In genomic region chr17:66290097-66290722, GRCh38 we compare ENCODE assay signal across 14 cellular contexts. TPM values are rescaled to one million over a fixed set of nuclear protein-coding genes. Genes with fewer than 3 reads are reported as not detected.
A peak's percentile ranks its signal among the peaks of the same experiment; 100 is the strongest.
DNase-seq lines count a peak whose midpoint lies in the region; ATAC-seq and TF ChIP-seq lines count a peak whose summit lies in the region.
"Had no signal": no experiment of that assay in that cellular context is flagged by ENCODE, and none has a peak within 500 bp of the region (broad histone marks: within the 10 kb centered on the region; RNA-seq: fewer than 3 reads in every experiment).

No MANE protein-coding gene starts in this region.

- no peaks in the 10 kb centered on the region for H3K9me3 Mint-ChIP-seq in endodermal cell
- H3K9me3 Mint-ChIP-seq: CD4-positive, CD25-positive, alpha-beta regulatory T cell had no signal

- WGBS in heart right ventricle, 2 donors = 81 to 86% methylated on average over 4 of the region's 4 CpGs
- WGBS in endodermal cell (ENCODE audit: insufficient coverage in 1 of 2, insufficient read length in 1 of 2), 2 experiments = 90 to 95% methylated on average over 4 of the region's 4 CpGs

- H3K36me3 ChIP-seq in heart right ventricle (no peaks in the 10 kb centered on the region), endodermal cell (ENCODE audit: control insufficient read depth, insufficient read depth, low read length) (no peaks in the 10 kb centered on the region), tibial artery (no peaks in the 10 kb centered on the region), MG63 (no peaks in the 10 kb centered on the region)
- H3K36me3 ChIP-seq: neutrophil had no signal

- TF ChIP-seq CTCF in heart right ventricle (IDR thresholded peaks at IDR 0.05) = peak in 6 of 9 donors; percentile 11 to 46 (median 36)
- peak; percentile 42 for TF ChIP-seq CTCF in endodermal cell (conservative IDR thresholded peaks at IDR 0.05)
- TF ChIP-seq CTCF in tibial artery (IDR thresholded peaks at IDR 0.05) = peak; percentile 21

- H3K4me3 Mint-ChIP-seq in endodermal cell = no peak overlapping the region

- peak in 3 of 8 donors; percentile 29 to 73 (median 68) for ATAC-seq in heart right ventricle
- no peak for ATAC-seq in left ventricle myocardium superior
- ATAC-seq in GM21390 (IDR thresholded peaks at IDR 0.05; ENCODE audit: unreplicated experiment) = no peak
- ATAC-seq in GM19452 (IDR thresholded peaks at IDR 0.05; ENCODE audit: unreplicated experiment) = no peak

- H3K4me1 Mint-ChIP-seq in endodermal cell = no peaks in the 10 kb centered on the region

- H3K27ac Mint-ChIP-seq in endodermal cell = no peak overlapping the region
- H3K27ac Mint-ChIP-seq: CD4-positive, CD25-positive, alpha-beta regulatory T cell had no signal

- no peaks in the 10 kb centered on the region for H3K27me3 ChIP-seq in heart right ventricle
- no peaks in the 10 kb centered on the region for H3K27me3 ChIP-seq in endodermal cell (ENCODE audit: control insufficient read depth, insufficient read depth, low read length, poor library complexity, severe bottlenecking)
- no peaks in the 10 kb centered on the region for H3K27me3 ChIP-seq in tibial artery
- no peaks in the 10 kb centered on the region for H3K27me3 ChIP-seq in MG63

- no peaks in the 10 kb centered on the region for H3K36me3 Mint-ChIP-seq in endodermal cell (ENCODE audit: low read depth)
- H3K36me3 Mint-ChIP-seq: CD4-positive, CD25-positive, alpha-beta regulatory T cell had no signal

- H3K9me3 ChIP-seq in heart right ventricle (no peaks in the 10 kb centered on the region), endodermal cell (ENCODE audit: control insufficient read depth, low read length) (no peaks in the 10 kb centered on the region), tibial artery (no peaks in the 10 kb centered on the region), MG63 (no peaks in the 10 kb centered on the region)
- H3K9me3 ChIP-seq: neutrophil had no signal

- H3K27me3 Mint-ChIP-seq in endodermal cell (ENCODE audit: insufficient read depth) = no peaks in the 10 kb centered on the region

- no peak overlapping the region for H3K27ac ChIP-seq in heart right ventricle
- H3K27ac ChIP-seq in endodermal cell (ENCODE audit: low read depth, low read length) = no peak overlapping the region
- no peak overlapping the region for H3K27ac ChIP-seq in tibial artery
- H3K27ac ChIP-seq: KMS-11, neutrophil had no signal

- intact Hi-C loops in heart right ventricle (cut with DNase I) = no loop called here
- intact Hi-C loops in left ventricle myocardium superior (cut with micrococcal nuclease) = no loop called here
- intact Hi-C loops in tibial artery (cut with DNase I; ENCODE audit: low total_unique reads) = no loop called here

- DNase-seq in heart right ventricle (no peak), left ventricle myocardium superior (no peak), NCI-H524 treated with DMSO at 0.1 percent for 48 hours (lab: John Stamatoyannopoulos, UW) (peak; percentile 35), endodermal cell (no peak), tibial artery (no peak), MG63 (no peak)
- DNase-seq: activated effector memory CD4-positive, alpha-beta T cell treated with Interleukin-2 at 50 U/mL for 16 hours; CD4-positive, CD25-positive, alpha-beta regulatory T cell; effector CD4-positive, alpha-beta T cell; stimulated activated CD4-positive, alpha-beta T cell treated with anti-CD3 and anti-CD28 coated beads, Interleukin-4, amount 100 ng/mL, for 24 hours had no signal

- H3K4me1 ChIP-seq in heart right ventricle = no peaks in the 10 kb centered on the region
- no peaks in the 10 kb centered on the region for H3K4me1 ChIP-seq in endodermal cell (ENCODE audit: control insufficient read depth, insufficient read depth, low read length)
- no peaks in the 10 kb centered on the region for H3K4me1 ChIP-seq in tibial artery

- no peak overlapping the region for H3K9ac ChIP-seq in endodermal cell (ENCODE audit: extremely low read depth, low read length, poor library complexity, severe bottlenecking)
- H3K9ac ChIP-seq: KMS-11 had no signal

- no peak overlapping the region for H3K4me3 ChIP-seq in heart right ventricle
- H3K4me3 ChIP-seq in endodermal cell (ENCODE audit: low read length) = no peak overlapping the region
- H3K4me3 ChIP-seq in tibial artery = no peak overlapping the region
- H3K4me3 ChIP-seq in MG63 = no peak overlapping the region

RNA-seq across cellular contexts. Expression of gene PRKCA, which starts 12.2 kb away (rescaled TPM):
- 10 to 100 TPM in 7 of 10 donors, 1 to 10 TPM in 3; 4.5 to 27.6 (median 13.7) TPM for total RNA-seq in heart right ventricle
- 1 to 10 TPM; 1.6 to 2.5 TPM for polyA plus RNA-seq in heart right ventricle
- total RNA-seq in left ventricle myocardium superior = 5.9 TPM
- 10 to 100 TPM in 1 of 2 donors, 1 to 10 TPM in 1; 8.7 to 14.6 TPM for total RNA-seq in endodermal cell
- polyA plus RNA-seq in endodermal cell (2013, experiment 1 of 2) = 8.0 TPM
- polyA plus RNA-seq in endodermal cell (2013, experiment 2 of 2) = 8.9 TPM
- total RNA-seq in MG63 (2014; rRNA removed; shearing (Covaris generic); ENCODE audit: low replicate concordance) = 16.6 and 17.3 TPM in 2 replicates
